In the genomic region with DNA sequence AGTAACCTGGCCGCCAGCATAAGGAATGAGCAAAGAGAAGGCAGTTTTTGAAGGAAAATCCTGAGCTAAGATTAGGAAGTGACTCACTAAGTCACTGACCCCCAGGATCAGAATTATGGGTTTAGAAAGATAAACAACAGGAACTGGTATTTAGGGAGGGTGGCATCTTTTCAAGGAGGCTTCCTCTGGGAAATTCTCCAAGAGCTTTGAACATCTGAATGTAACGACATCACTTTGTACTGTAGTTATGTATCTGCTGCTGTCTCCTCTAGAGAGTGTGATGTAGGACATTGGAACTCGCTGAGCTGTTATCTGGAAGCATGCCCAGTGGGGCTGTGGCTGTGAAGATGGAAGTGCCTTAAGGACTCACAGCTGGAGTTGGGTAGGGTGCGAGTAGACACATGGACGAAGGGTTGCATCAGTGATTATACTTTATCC, we compare ENCODE assay signal across 10 cellular contexts.
DNase-seq lines count a peak whose midpoint lies in the region; ATAC-seq and TF ChIP-seq lines count a peak whose summit lies in the region.
"Had no signal": no experiment of that assay in that cellular context is flagged by ENCODE, and none has a peak within 500 bp of the region (broad histone marks: within the 10 kb centered on the region; RNA-seq: fewer than 3 reads in every experiment).

No MANE protein-coding gene starts in this region.

- no peaks in the 10 kb centered on the region for H3K27me3 ChIP-seq in GM23248 (replicated peaks; ENCODE audit: insufficient read depth)
- H3K27me3 ChIP-seq in SK-N-SH (ENCODE audit: insufficient read depth), result no peaks in the 10 kb centered on the region
- H3K27me3 ChIP-seq in Peyer's patch, result no peaks in the 10 kb centered on the region

- H3K79me2 ChIP-seq in GM23248 (ENCODE audit: insufficient read depth) (no peaks in the 10 kb centered on the region), SK-N-SH (ENCODE audit: insufficient read depth) (no peaks in the 10 kb centered on the region)

- ATAC-seq in HG03280 (IDR thresholded peaks at IDR 0.05; ENCODE audit: unreplicated experiment), result no peak
- no peak for ATAC-seq in GM19035 (IDR thresholded peaks at IDR 0.05; ENCODE audit: unreplicated experiment)
- ATAC-seq: left colon had no signal

- WGBS in GM23248 (ENCODE audit: low coverage in 1 of 2, low lambda C conversion rate in 2 of 2, missing lambda C conversion rate in 2 of 2), 2 experiments, result 0 to 4% methylated on average over 5 of the region's 5 CpGs
- WGBS in SK-N-SH (ENCODE audit: low lambda C conversion rate), result 12% methylated on average over 5 of the region's 5 CpGs

- peak in 1 of 2 experiments; percentile 87; a peak in 2 of 4 replicates for TF ChIP-seq EP300 in SK-N-SH (IDR thresholded peaks at IDR 0.05; ENCODE audit: borderline replicate concordance in 1 of 2, low read depth in 1 of 2, low read length in 1 of 2)

- H2AFZ ChIP-seq in GM23248 (no peak overlapping the region), SK-N-SH (ENCODE audit: low read depth) (no peak overlapping the region; the same call in 1 of the 2 replicates)

- TF ChIP-seq RAD21 in SK-N-SH (IDR thresholded peaks at IDR 0.05; ENCODE audit: low read length), result no peak

- H3K4me2 ChIP-seq in GM23248 (ENCODE audit: unreplicated experiment), result peak overlapping the region; percentile 49
- peak overlapping the region; percentile 39 for H3K4me2 ChIP-seq in SK-N-SH

- H3K9ac ChIP-seq in GM23248 (peak overlapping the region; percentile 14; the same call in 1 of the 2 replicates), SK-N-SH (no peak overlapping the region)

- no peak for TF ChIP-seq POLR2A in Peyer's patch (IDR thresholded peaks at IDR 0.05)

- H3K36me3 ChIP-seq in GM23248 (ENCODE audit: low read depth) (no peaks in the 10 kb centered on the region), SK-N-SH (replicated peaks in 1 of 2; ENCODE audit: control insufficient read depth in 1 of 2, insufficient read depth in 2 of 2, low read length in 1 of 2) (no peaks in the 10 kb centered on the region), Peyer's patch (no peaks in the 10 kb centered on the region)

- CTCF ChIA-PET in SK-N-SH (lab: Yijun Ruan, JAX), result interaction anchor here (1.5 kb wide), 1 partner anchor 108 kb away, joined by 5 read pairs; no protein-coding TSS in a partner anchor

- DNase-seq in GM23248 (peak; percentile 96), SK-N-SH (no peak), glomerular visceral epithelial cell (ENCODE audit: extremely low spot score) (peak; percentile 97), retinal pigment epithelial cell (ENCODE audit: low read depth) (peak; percentile 75), Peyer's patch (no peak), HPDE6-E6E7 (ENCODE audit: extremely low spot score) (no peak)
- DNase-seq: stimulated activated naive CD4-positive, alpha-beta T cell treated with Interleukin-2 at 50 U/mL for 16 hours had no signal

- no peak for TF ChIP-seq CTCF in SK-N-SH (IDR thresholded peaks at IDR 0.05)
- no peak for TF ChIP-seq CTCF in retinal pigment epithelial cell (conservative IDR thresholded peaks at IDR 0.05; ENCODE audit: low read depth, low read length)
- no peak for TF ChIP-seq CTCF in Peyer's patch (IDR thresholded peaks at IDR 0.05)

- H3K9me2 ChIP-seq in GM23248 (ENCODE audit: insufficient read depth) (no peaks in the 10 kb centered on the region), SK-N-SH (no peaks in the 10 kb centered on the region)

- H3K27ac ChIP-seq in GM23248, result peak overlapping the region; percentile 74
- peak overlapping the region in 1 of 2 experiments; percentile 85; a peak in 3 of 4 replicates for H3K27ac ChIP-seq in SK-N-SH (ENCODE audit: low read depth in 2 of 2, low read length in 1 of 2)
- no peak overlapping the region for H3K27ac ChIP-seq in Peyer's patch

- in situ Hi-C loops in GM23248 (cut with MboI), result no loop called here

- H4K20me1 ChIP-seq in GM23248 (ENCODE audit: insufficient read depth), result no peaks in the 10 kb centered on the region
- H4K20me1 ChIP-seq in SK-N-SH (ENCODE audit: insufficient read depth), result no peaks in the 10 kb centered on the region

- H3K4me1 ChIP-seq in GM23248 (ENCODE audit: insufficient read depth) (peaks cover 27% of the 10 kb centered on the region), SK-N-SH (ENCODE audit: control insufficient read depth in 1 of 2, insufficient read depth in 2 of 2, low read depth in 1 of 2, low read length in 1 of 2) (peaks cover 2 to 12% of the 10 kb centered on the region in 2 experiments; a peak in 2 of 4 replicates), Peyer's patch (no peaks in the 10 kb centered on the region)

- H3F3A ChIP-seq in GM23248 (ENCODE audit: insufficient read depth) (peaks cover 23% of the 10 kb centered on the region), SK-N-SH (replicated peaks; ENCODE audit: insufficient read depth) (peaks cover 12% of the 10 kb centered on the region)

- H3K9me3 ChIP-seq in GM23248 (ENCODE audit: low read depth) (no peaks in the 10 kb centered on the region), SK-N-SH (no peaks in the 10 kb centered on the region), Peyer's patch (no peaks in the 10 kb centered on the region)

- H3K4me3 ChIP-seq in GM23248 (no peak overlapping the region), SK-N-SH (ENCODE audit: low read depth in 2 of 2, low read length in 1 of 2) (no peak overlapping the region), retinal pigment epithelial cell (ENCODE audit: low read length) (no peak overlapping the region), Peyer's patch (no peak overlapping the region)

- POLR2A ChIA-PET in SK-N-SH (lab: Yijun Ruan, JAX), result no interaction called here

TF ChIP-seq in SK-N-SH, 30 proteins besides CTCF, POLR2A, EP300 and RAD21 (continues in another document):
- TF ChIP-seq RXRA (IDR thresholded peaks at IDR 0.05; ENCODE audit: borderline replicate concordance, low read depth) (peak; percentile 35; the same call in 1 of the 2 replicates), FOXJ3 (CRISPR knock-in tag; IDR thresholded peaks at IDR 0.05) (no peak), ELF1 (IDR thresholded peaks at IDR 0.05) (peak; percentile 52; the same call in 1 of the 2 replicates), NRF1 (IDR thresholded peaks at IDR 0.05; ENCODE audit: low read depth, low read length) (no peak), SMC3 (IDR thresholded peaks at IDR 0.05; ENCODE audit: low read depth, low read length) (no peak), CHD2 (IDR thresholded peaks at IDR 0.05; ENCODE audit: low read length, partially characterized antibody) (no peak), YY1 (IDR thresholded peaks at IDR 0.05; ENCODE audit: low read depth) (no peak; the same call in 1 of the 2 replicates), TCF12 (IDR thresholded peaks at IDR 0.05) (peak; percentile 92), RFX5 (IDR thresholded peaks at IDR 0.05; ENCODE audit: low read length) (no peak), FOXM1 (IDR thresholded peaks at IDR 0.05; ENCODE audit: low read depth) (0 out of 2 replicates have a peak, but pooled peaks have one; percentile 37), POLR2AphosphoS5 (IDR thresholded peaks at IDR 0.05; ENCODE audit: low read depth, low read length) (peak; percentile 56; the same call in 1 of the 2 replicates), NFIC (IDR thresholded peaks at IDR 0.05; ENCODE audit: borderline replicate concordance) (peak; percentile 97), MEF2A (IDR thresholded peaks at IDR 0.05; ENCODE audit: borderline replicate concordance, low read depth) (peak; percentile 88), JUND (IDR thresholded peaks at IDR 0.05) (peak; percentile 89), FOSL2 (IDR thresholded peaks at IDR 0.05; ENCODE audit: borderline replicate concordance, low read depth) (peak; percentile 75), SIN3A (IDR thresholded peaks at IDR 0.05; ENCODE audit: borderline replicate concordance, low read depth, low read length) (0 out of 2 replicates have a peak, but pooled peaks have one; percentile 21)
- TF ChIP-seq, protein P1, sequence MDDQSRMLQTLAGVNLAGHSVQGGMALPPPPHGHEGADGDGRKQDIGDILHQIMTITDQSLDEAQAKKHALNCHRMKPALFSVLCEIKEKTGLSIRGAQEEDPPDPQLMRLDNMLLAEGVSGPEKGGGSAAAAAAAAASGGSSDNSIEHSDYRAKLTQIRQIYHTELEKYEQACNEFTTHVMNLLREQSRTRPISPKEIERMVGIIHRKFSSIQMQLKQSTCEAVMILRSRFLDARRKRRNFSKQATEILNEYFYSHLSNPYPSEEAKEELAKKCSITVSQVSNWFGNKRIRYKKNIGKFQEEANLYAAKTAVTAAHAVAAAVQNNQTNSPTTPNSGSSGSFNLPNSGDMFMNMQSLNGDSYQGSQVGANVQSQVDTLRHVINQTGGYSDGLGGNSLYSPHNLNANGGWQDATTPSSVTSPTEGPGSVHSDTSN (IDR thresholded peaks at IDR 0.05), result peak; percentile 80
- TF ChIP-seq, protein P2, sequence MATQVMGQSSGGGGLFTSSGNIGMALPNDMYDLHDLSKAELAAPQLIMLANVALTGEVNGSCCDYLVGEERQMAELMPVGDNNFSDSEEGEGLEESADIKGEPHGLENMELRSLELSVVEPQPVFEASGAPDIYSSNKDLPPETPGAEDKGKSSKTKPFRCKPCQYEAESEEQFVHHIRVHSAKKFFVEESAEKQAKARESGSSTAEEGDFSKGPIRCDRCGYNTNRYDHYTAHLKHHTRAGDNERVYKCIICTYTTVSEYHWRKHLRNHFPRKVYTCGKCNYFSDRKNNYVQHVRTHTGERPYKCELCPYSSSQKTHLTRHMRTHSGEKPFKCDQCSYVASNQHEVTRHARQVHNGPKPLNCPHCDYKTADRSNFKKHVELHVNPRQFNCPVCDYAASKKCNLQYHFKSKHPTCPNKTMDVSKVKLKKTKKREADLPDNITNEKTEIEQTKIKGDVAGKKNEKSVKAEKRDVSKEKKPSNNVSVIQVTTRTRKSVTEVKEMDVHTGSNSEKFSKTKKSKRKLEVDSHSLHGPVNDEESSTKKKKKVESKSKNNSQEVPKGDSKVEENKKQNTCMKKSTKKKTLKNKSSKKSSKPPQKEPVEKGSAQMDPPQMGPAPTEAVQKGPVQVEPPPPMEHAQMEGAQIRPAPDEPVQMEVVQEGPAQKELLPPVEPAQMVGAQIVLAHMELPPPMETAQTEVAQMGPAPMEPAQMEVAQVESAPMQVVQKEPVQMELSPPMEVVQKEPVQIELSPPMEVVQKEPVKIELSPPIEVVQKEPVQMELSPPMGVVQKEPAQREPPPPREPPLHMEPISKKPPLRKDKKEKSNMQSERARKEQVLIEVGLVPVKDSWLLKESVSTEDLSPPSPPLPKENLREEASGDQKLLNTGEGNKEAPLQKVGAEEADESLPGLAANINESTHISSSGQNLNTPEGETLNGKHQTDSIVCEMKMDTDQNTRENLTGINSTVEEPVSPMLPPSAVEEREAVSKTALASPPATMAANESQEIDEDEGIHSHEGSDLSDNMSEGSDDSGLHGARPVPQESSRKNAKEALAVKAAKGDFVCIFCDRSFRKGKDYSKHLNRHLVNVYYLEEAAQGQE (IDR thresholded peaks at IDR 0.05; ENCODE audit: low read depth, low read length), result 0 out of 2 replicates have a peak, but pooled peaks have one; percentile 39
- TF ChIP-seq, protein P3, sequence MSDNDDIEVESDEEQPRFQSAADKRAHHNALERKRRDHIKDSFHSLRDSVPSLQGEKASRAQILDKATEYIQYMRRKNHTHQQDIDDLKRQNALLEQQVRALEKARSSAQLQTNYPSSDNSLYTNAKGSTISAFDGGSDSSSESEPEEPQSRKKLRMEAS (IDR thresholded peaks at IDR 0.05; ENCODE audit: low read depth), result peak; percentile 51

Comparison
In these comparisons a context has a peak if more than half of its experiments do, and no peak if none do; other contexts are left out.
1. DNase-seq: peak in GM23248 (single experiment), glomerular visceral epithelial cell (single experiment) and retinal pigment epithelial cell (single experiment); none in SK-N-SH (single experiment), Peyer's patch (0 of 3) and HPDE6-E6E7 (single experiment).